10 cellular contexts compared by ENCODE assay signal in the genomic region with DNA sequence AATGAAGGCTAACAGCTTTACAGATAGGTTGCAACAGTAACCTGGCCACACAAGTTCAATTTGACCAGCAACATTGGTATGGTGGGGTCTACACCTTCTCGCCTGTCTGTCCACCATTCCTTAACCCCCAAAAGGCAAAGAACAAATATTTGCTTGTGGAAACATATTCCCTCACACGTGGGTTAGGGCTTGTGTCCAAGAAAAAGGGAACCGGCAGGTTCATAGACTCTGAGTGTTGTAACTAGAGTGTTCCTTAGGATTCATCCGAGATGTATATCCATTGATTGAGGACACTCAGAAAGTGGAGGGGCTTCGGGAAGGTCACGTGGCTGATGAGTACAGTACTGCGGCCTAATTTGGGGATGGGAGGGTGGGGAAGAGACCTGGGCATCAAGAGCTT. TPM values are rescaled to one million over a fixed set of nuclear protein-coding genes. Genes with fewer than 3 reads are reported as not detected.
DNase-seq lines count a peak whose midpoint lies in the region; ATAC-seq, FAIRE-seq and TF ChIP-seq lines count a peak whose summit lies in the region.
"Had no signal": no experiment of that assay in that cellular context is flagged by ENCODE, and none has a peak within 500 bp of the region (broad histone marks: within the 10 kb centered on the region; RNA-seq: fewer than 3 reads in every experiment).

No MANE protein-coding gene starts in this region.

- H3K79me2 ChIP-seq in GM12878 (ENCODE audit: control insufficient read depth, insufficient read depth, low read length) (no peaks in the 10 kb centered on the region), Karpas-422 (ENCODE audit: low read length) (no peaks in the 10 kb centered on the region)

- H2AFZ ChIP-seq in GM12878 (ENCODE audit: control insufficient read depth, low read depth, low read length): no peak overlapping the region
- H2AFZ ChIP-seq in Karpas-422 (ENCODE audit: low read length): no peak overlapping the region

- no peak for TF ChIP-seq POLR2A in GM12878 (IDR thresholded peaks at IDR 0.05; ENCODE audit: low read depth, low read length)

- H3K4me2 ChIP-seq in GM12878 (ENCODE audit: control insufficient read depth, insufficient read depth): peak overlapping the region; percentile 56
- H3K4me2 ChIP-seq in Karpas-422 (ENCODE audit: low read depth, low read length, poor library complexity, severe bottlenecking): no peak overlapping the region

- H3K9ac ChIP-seq in GM12878 (ENCODE audit: control insufficient read depth, insufficient read depth, low read length): no peak overlapping the region
- H3K9ac ChIP-seq in Karpas-422 (ENCODE audit: low read length): no peak overlapping the region

- no peak for DNase-seq in activated T-cell treated with anti-CD3 and anti-CD28 coated beads, Interleukin-2, amount 50 U/mL, for 4 hours
- no peak for DNase-seq in activated T-cell treated with anti-CD3 and anti-CD28 coated beads for 4 hours
- no peak for DNase-seq in GM12878 (ENCODE audit: low read depth, low spot score)
- DNase-seq in memory B cell (ENCODE audit: low spot score in 2 of 2): no peak
- no peak for DNase-seq in tibial artery
- DNase-seq in SIG-M5 treated with dmso at 0.1 percent for 504 hours (lab: John Stamatoyannopoulos, UW; ENCODE audit: unreplicated experiment): no peak
- DNase-seq in NCI-H1436 treated with DMSO at 0.1 percent for 48 hours (lab: John Stamatoyannopoulos, UW): no peak
- DNase-seq in Karpas-422: no peak
- DNase-seq: NCI-H2107 had no signal

- ATAC-seq in activated T-cell treated with anti-CD3 and anti-CD28 coated beads, Interleukin-2, amount 50 U/mL, for 4 hours: no peak
- no peak for ATAC-seq in GM12878
- ATAC-seq in memory B cell (ENCODE audit: low read depth): no peak

- no peak for TF ChIP-seq EP300 in GM12878 (IDR thresholded peaks at IDR 0.05; ENCODE audit: borderline replicate concordance in 1 of 2, control insufficient read depth in 1 of 2, low read depth in 2 of 2, low read length in 2 of 2)

- H3K4me3 ChIP-seq in GM12878 (no peak overlapping the region; the same call in 1 of the 2 replicates), tibial artery (peak overlapping the region; percentile 34 to 71), Karpas-422 (ENCODE audit: low read length) (no peak overlapping the region)

- no peaks in the 10 kb centered on the region for H3K9me2 ChIP-seq in Karpas-422 (replicated peaks; ENCODE audit: insufficient read depth, low read length)

- no peaks in the 10 kb centered on the region; a peak in 1 of 4 replicates for H3K27me3 ChIP-seq in GM12878 (replicated peaks in 1 of 2; ENCODE audit: control insufficient read depth in 2 of 2, insufficient read depth in 2 of 2, low read length in 1 of 2)
- H3K27me3 ChIP-seq in tibial artery: no peaks in the 10 kb centered on the region
- no peaks in the 10 kb centered on the region for H3K27me3 ChIP-seq in Karpas-422 (ENCODE audit: low read length)

- BruUV-seq in GM12878 (replicated peaks; lab: Mats Ljungman, UMichigan): no TSS peak

- no peaks in the 10 kb centered on the region for H3K9me3 Mint-ChIP-seq in activated T-cell treated with anti-CD3 and anti-CD28 coated beads, Interleukin-2, amount 50 U/mL, for 4 hours
- H3K9me3 Mint-ChIP-seq in memory B cell: no peaks in the 10 kb centered on the region

- FAIRE-seq in GM12878 (lab: Jason Lieb, UNC): peak; percentile 61

- H3K4me3 Mint-ChIP-seq in activated T-cell treated with anti-CD3 and anti-CD28 coated beads, Interleukin-2, amount 50 U/mL, for 4 hours: peak overlapping the region; percentile 67
- peak overlapping the region; percentile 88 for H3K4me3 Mint-ChIP-seq in memory B cell

- intact Hi-C loops in GM12878 (cut with micrococcal nuclease; ENCODE audit: unreplicated experiment) (loop anchor here (2.0 to 5.0 kb wide), 3 partner anchors 75 to 203 kb away; partner anchors contain the start of genes MMAA and ZNF827), tibial artery (cut with DNase I; ENCODE audit: low total_unique reads) (loop anchor here (2.0 kb wide), 1 partner anchor 115 kb away; the partner anchor contains the start of gene MMAA)

- no peaks in the 10 kb centered on the region for H3K36me3 ChIP-seq in GM12878 (ENCODE audit: control insufficient read depth in 2 of 2, insufficient read depth in 2 of 2, low read length in 1 of 2)
- no peaks in the 10 kb centered on the region for H3K36me3 ChIP-seq in tibial artery
- no peaks in the 10 kb centered on the region for H3K36me3 ChIP-seq in Karpas-422 (ENCODE audit: insufficient read depth, low read length)

- TF ChIP-seq RAD21 in GM12878 (IDR thresholded peaks at IDR 0.05; ENCODE audit: insufficient read depth, low read depth, low read length): no peak

- POLR2A ChIA-PET in GM12878 (lab: Charles Lee): no interaction called here

- H3K9me3 ChIP-seq in GM12878 (replicated peaks; ENCODE audit: control insufficient read depth, insufficient read depth, low read length) (no peaks in the 10 kb centered on the region), tibial artery (no peaks in the 10 kb centered on the region), Karpas-422 (ENCODE audit: low read length) (no peaks in the 10 kb centered on the region)

- H3K4me1 Mint-ChIP-seq in activated T-cell treated with anti-CD3 and anti-CD28 coated beads, Interleukin-2, amount 50 U/mL, for 4 hours (ENCODE audit: low read depth): peaks cover 17% of the 10 kb centered on the region
- peaks cover 6% of the 10 kb centered on the region for H3K4me1 Mint-ChIP-seq in memory B cell

- H3K27me3 Mint-ChIP-seq in activated T-cell treated with anti-CD3 and anti-CD28 coated beads, Interleukin-2, amount 50 U/mL, for 4 hours (ENCODE audit: low read depth): peaks cover 4% of the 10 kb centered on the region
- peaks cover 5% of the 10 kb centered on the region for H3K27me3 Mint-ChIP-seq in memory B cell

- in situ Hi-C loops in GM12878 (cut with MboI): no loop called here

- WGBS in GM12878 (ENCODE audit: insufficient coverage, insufficient replicate concordance, low lambda C conversion rate, missing lambda C conversion rate): 70% methylated on average over 7 of the region's 7 CpGs

- CTCF ChIA-PET in GM12878 (lab: Yijun Ruan, JAX): no interaction called here

- SMC1A ChIA-PET in GM12878 (lab: Charles Lee; ENCODE audit: uncharacterized antibody, unreplicated experiment): no interaction called here

- TF ChIP-seq CTCF in GM12878 (IDR thresholded peaks at IDR 0.05 in 2 of 3, conservative IDR thresholded peaks at IDR 0.05 in 1 of 3; ENCODE audit: control insufficient read depth in 2 of 3, extremely low read depth in 1 of 3, insufficient read depth in 1 of 3, low read depth in 3 of 3, low read length in 3 of 3) (no peak), tibial artery (IDR thresholded peaks at IDR 0.05) (no peak)

- H3K27ac Mint-ChIP-seq in memory B cell: peak overlapping the region; percentile 2

- H3K27ac ChIP-seq in GM12878 (ENCODE audit: control insufficient read depth, insufficient read depth): no peak overlapping the region
- H3K27ac ChIP-seq in tibial artery: peak overlapping the region; percentile 93 to 99
- H3K27ac ChIP-seq in Karpas-422 (ENCODE audit: low read length): no peak overlapping the region

- peaks cover 16% of the 10 kb centered on the region for H3K4me1 ChIP-seq in GM12878 (ENCODE audit: control insufficient read depth, insufficient read depth, low read length)
- peaks cover 0 to 52% (median 41%) of the 10 kb centered on the region in 4 donors for H3K4me1 ChIP-seq in tibial artery
- peaks cover 9% of the 10 kb centered on the region for H3K4me1 ChIP-seq in Karpas-422 (ENCODE audit: low read length)

- no peaks in the 10 kb centered on the region for H4K20me1 ChIP-seq in GM12878 (ENCODE audit: control insufficient read depth, insufficient read depth)
- no peaks in the 10 kb centered on the region for H4K20me1 ChIP-seq in Karpas-422 (ENCODE audit: insufficient read depth, low read depth, low read length)

- RAD21 ChIA-PET in GM12878 (lab: Charles Lee; ENCODE audit: unreplicated experiment): interaction anchor here (1.5 kb wide), 1 partner anchor 110 kb away, joined by 4 read pairs; no protein-coding TSS in a partner anchor

- no peaks in the 10 kb centered on the region for H3K36me3 Mint-ChIP-seq in activated T-cell treated with anti-CD3 and anti-CD28 coated beads, Interleukin-2, amount 50 U/mL, for 4 hours (ENCODE audit: insufficient read depth)
- no peaks in the 10 kb centered on the region for H3K36me3 Mint-ChIP-seq in memory B cell

TF ChIP-seq in GM12878, 131 proteins besides CTCF, POLR2A, EP300 and RAD21:
- TF ChIP-seq BHLHE40 (IDR thresholded peaks at IDR 0.05; ENCODE audit: borderline replicate concordance in 1 of 2, low read depth in 2 of 2, low read length in 1 of 2) (no peak), FOS (IDR thresholded peaks at IDR 0.05; ENCODE audit: borderline replicate concordance, extremely low read depth, insufficient read length) (no peak), HDAC2 (IDR thresholded peaks at IDR 0.05) (no peak), TAF1 (IDR thresholded peaks at IDR 0.05; ENCODE audit: borderline replicate concordance, low read depth, low read length) (no peak), IRF4 (IDR thresholded peaks at IDR 0.05; ENCODE audit: low read depth, low read length) (no peak), GABPA (IDR thresholded peaks at IDR 0.05; ENCODE audit: low read depth) (no peak), ASH2L (IDR thresholded peaks at IDR 0.05; ENCODE audit: borderline replicate concordance, low read depth) (no peak)

RNA-seq across cellular contexts. Expression of gene C4orf51, which starts 54.1 kb away (rescaled TPM):
- total RNA-seq in activated T-cell treated with anti-CD3 and anti-CD28 coated beads, Interleukin-2, amount 50 U/mL, for 4 hours: not detected
- not detected in 2 replicates for total RNA-seq in GM12878 (2013; cell fraction: nucleolus; rRNA removed)
- total RNA-seq in GM12878 (2014; rRNA removed) (not detected in 2 replicates), GM12878 (2014; rRNA removed; fragmentation: Illumina TruSeq; extraction: Trizol) (not detected in 2 replicates), GM12878 (2021) (not detected in 2 replicates)
- not detected for polyA plus RNA-seq in GM12878 (2011; ENCODE audit: low read depth)
- polyA plus RNA-seq in GM12878 (2011; rRNA removed) (not detected in 2 replicates), GM12878 (2014; fragmentation: Illumina TruSeq; extraction: Trizol) (not detected in 2 replicates), GM12878 (2014; fragmentation: Nextera tagmentation; extraction: Ambion mirVana) (not detected), GM12878 (2014; rRNA removed) (not detected in 2 replicates), GM12878 (2016; fragmentation: Nextera tagmentation; extraction: Ambion mirVana) (not detected)
- polyA plus RNA-seq in GM12878 (2011; cell fraction: cytosol; rRNA removed): not detected in 2 replicates
- polyA plus RNA-seq in GM12878 (2011; cell fraction: nucleus; rRNA removed): not detected in 2 replicates
- polyA plus RNA-seq in GM12878 (2012): not detected in 2 replicates
- not detected in 2 replicates for polyA minus RNA-seq in GM12878 (2011; rRNA and poly(A)+ RNA removed)
- polyA minus RNA-seq in GM12878 (2011; cell fraction: cytosol; rRNA and poly(A)+ RNA removed): not detected in 2 replicates
- polyA minus RNA-seq in GM12878 (2011; cell fraction: nucleus; rRNA and poly(A)+ RNA removed): not detected in 2 replicates
- total RNA-seq in Karpas-422 (2014; rRNA removed; shearing (Covaris generic); ENCODE audit: low replicate concordance): not detected in 2 replicates
- total RNA-seq: lung microvascular endothelial cell had no signal

Comparison
In these comparisons a context has a peak if more than half of its experiments do, and no peak if none do; other contexts are left out.
1. H3K27ac ChIP-seq: peak in tibial artery (2 of 2); none in GM12878 (single experiment) and Karpas-422 (single experiment).
2. H3K4me3 ChIP-seq: peak in tibial artery (2 of 2); none in GM12878 (single experiment) and Karpas-422 (single experiment).